9 cellular contexts compared by ENCODE assay signal in genomic region chr17:45430738-45431530, GRCh38. TPM values are rescaled to one million over a fixed set of nuclear protein-coding genes. Genes with fewer than 3 reads are reported as not detected.
DNase-seq lines count a peak whose midpoint lies in the region; ATAC-seq and TF ChIP-seq lines count a peak whose summit lies in the region.
"Had no signal": no experiment of that assay in that cellular context is flagged by ENCODE, and none has a peak within 500 bp of the region (broad histone marks: within the 10 kb centered on the region; RNA-seq: fewer than 3 reads in every experiment).

No MANE protein-coding gene starts in this region.

- H3K27me3 ChIP-seq in SK-N-SH (ENCODE audit: insufficient read depth) (no peaks in the 10 kb centered on the region), iPS-15b (ENCODE audit: control insufficient read depth, insufficient read depth, low read length) (peaks cover 35% of the 10 kb centered on the region)

- H3K4me3 ChIP-seq in SK-N-SH (ENCODE audit: low read depth in 2 of 2, low read length in 1 of 2) (peak overlapping the region; percentile 61 to 62; a peak in 3 of 4 replicates), iPS-15b (ENCODE audit: low read depth, low read length) (peak overlapping the region; percentile 84)

- H3K27me3 Mint-ChIP-seq in activated T-helper 2 cell treated with anti-CD3 and anti-CD28 coated beads, Interferon-gamma antibody, Interleukin-2, Interleukin-4, amounts not matched to agents 10 μg/mL and 5 μg/mL and 100 μg/mL, durations not matched to agents 14 hours and 24 hours and 36 hours (ENCODE audit: low read depth), result no peaks in the 10 kb centered on the region

- CTCF ChIA-PET in SK-N-SH (lab: Yijun Ruan, JAX), result interaction anchor here (1.0 to 1.5 kb wide), 4 partner anchors 37 to 401 kb away, joined by 3 to 8 read pairs (median 4); no protein-coding TSS in a partner anchor

- no peak overlapping the region; a peak in 1 of 4 replicates for H3K27ac ChIP-seq in SK-N-SH (ENCODE audit: low read depth in 2 of 2, low read length in 1 of 2)

- no peaks in the 10 kb centered on the region for H3K36me3 Mint-ChIP-seq in activated T-helper 2 cell treated with anti-CD3 and anti-CD28 coated beads, Interferon-gamma antibody, Interleukin-2, Interleukin-4, amounts not matched to agents 10 μg/mL and 5 μg/mL and 100 μg/mL, durations not matched to agents 14 hours and 24 hours and 36 hours (ENCODE audit: low read depth)

- peak overlapping the region; percentile 58 for H3K27ac Mint-ChIP-seq in activated T-helper 2 cell treated with anti-CD3 and anti-CD28 coated beads, Interferon-gamma antibody, Interleukin-2, Interleukin-4, amounts not matched to agents 10 μg/mL and 5 μg/mL and 100 μg/mL, durations not matched to agents 14 hours and 24 hours and 36 hours

- DNase-seq in SK-N-SH, result no peak
- DNase-seq in activated T-helper 2 cell treated with anti-CD3 and anti-CD28 coated beads, Interferon-gamma antibody, Interleukin-2, Interleukin-4, amounts not matched to agents 10 μg/mL and 5 μg/mL and 100 μg/mL, durations not matched to agents 14 hours and 24 hours and 36 hours (ENCODE audit: low spot score), result peak; percentile 44
- DNase-seq in stimulated activated CD4-positive, alpha-beta T cell treated with anti-CD3 and anti-CD28 coated beads, Interleukin-4, amount 100 ng/mL, for 1 hour, result peak; percentile 38
- no peak for DNase-seq in NCI-H345 treated with DMSO at 0.1 percent for 48 hours (lab: John Stamatoyannopoulos, UW; ENCODE audit: unreplicated experiment)
- DNase-seq in DMS 273 treated with DMSO at 0.1 percent for 48 hours (lab: John Stamatoyannopoulos, UW), result no peak
- DNase-seq: DND-41 had no signal

- WGBS in SK-N-SH (ENCODE audit: low lambda C conversion rate), result 85% methylated on average over 34 of the region's 47 CpGs

- H3K9me3 Mint-ChIP-seq in activated T-helper 2 cell treated with anti-CD3 and anti-CD28 coated beads, Interferon-gamma antibody, Interleukin-2, Interleukin-4, amounts not matched to agents 10 μg/mL and 5 μg/mL and 100 μg/mL, durations not matched to agents 14 hours and 24 hours and 36 hours, result no peaks in the 10 kb centered on the region

- no peaks in the 10 kb centered on the region for H3K9me3 ChIP-seq in SK-N-SH
- H3K9me3 ChIP-seq in iPS-15b (ENCODE audit: control insufficient read depth, insufficient read depth, low read length), result no peaks in the 10 kb centered on the region

- no peak for TF ChIP-seq EP300 in SK-N-SH (IDR thresholded peaks at IDR 0.05; ENCODE audit: borderline replicate concordance in 1 of 2, low read depth in 1 of 2, low read length in 1 of 2)

- no peaks in the 10 kb centered on the region for H3K79me2 ChIP-seq in SK-N-SH (ENCODE audit: insufficient read depth)

- no peaks in the 10 kb centered on the region for H3F3A ChIP-seq in SK-N-SH (replicated peaks; ENCODE audit: insufficient read depth)

- H3K9me2 ChIP-seq in SK-N-SH, result no peaks in the 10 kb centered on the region

- H3K9ac ChIP-seq in SK-N-SH (no peak overlapping the region), iPS-15b (ENCODE audit: low read depth, low read length) (no peak overlapping the region)

- intact Hi-C loops in activated T-helper 2 cell treated with anti-CD3 and anti-CD28 coated beads, Interferon-gamma antibody, Interleukin-2, Interleukin-4, amounts not matched to agents 10 μg/mL and 5 μg/mL and 100 μg/mL, durations not matched to agents 14 hours and 24 hours and 36 hours (cut with micrococcal nuclease), result no loop called here

- POLR2A ChIA-PET in SK-N-SH (lab: Yijun Ruan, JAX), result no interaction called here

- H2AFZ ChIP-seq in SK-N-SH (ENCODE audit: low read depth), result 0 out of 2 replicates have a peak overlapping the region, but pooled peaks have one; percentile 74

- TF ChIP-seq CTCF in SK-N-SH (IDR thresholded peaks at IDR 0.05), result no peak

- peaks cover 22% of the 10 kb centered on the region for H3K4me1 Mint-ChIP-seq in activated T-helper 2 cell treated with anti-CD3 and anti-CD28 coated beads, Interferon-gamma antibody, Interleukin-2, Interleukin-4, amounts not matched to agents 10 μg/mL and 5 μg/mL and 100 μg/mL, durations not matched to agents 14 hours and 24 hours and 36 hours (ENCODE audit: low read depth)

- H3K36me3 ChIP-seq in SK-N-SH (replicated peaks in 1 of 2; ENCODE audit: control insufficient read depth in 1 of 2, insufficient read depth in 2 of 2, low read length in 1 of 2) (peaks cover 0 to 5% of the 10 kb centered on the region in 2 experiments), iPS-15b (ENCODE audit: control insufficient read depth, insufficient read depth, low read length) (no peaks in the 10 kb centered on the region)

- peak overlapping the region; percentile 77 for H3K4me3 Mint-ChIP-seq in activated T-helper 2 cell treated with anti-CD3 and anti-CD28 coated beads, Interferon-gamma antibody, Interleukin-2, Interleukin-4, amounts not matched to agents 10 μg/mL and 5 μg/mL and 100 μg/mL, durations not matched to agents 14 hours and 24 hours and 36 hours (ENCODE audit: low read depth)

- TF ChIP-seq RAD21 in SK-N-SH (IDR thresholded peaks at IDR 0.05; ENCODE audit: low read length), result no peak

- H3K4me1 ChIP-seq in SK-N-SH (ENCODE audit: control insufficient read depth in 1 of 2, insufficient read depth in 2 of 2, low read depth in 1 of 2, low read length in 1 of 2) (peaks cover 0 to 27% of the 10 kb centered on the region in 2 experiments; a peak in 1 of 4 replicates), iPS-15b (ENCODE audit: control insufficient read depth, insufficient read depth, low read length) (peaks cover 4% of the 10 kb centered on the region)

- H4K20me1 ChIP-seq in SK-N-SH (ENCODE audit: insufficient read depth), result no peaks in the 10 kb centered on the region

- peak overlapping the region; percentile 87 for H3K4me2 ChIP-seq in SK-N-SH

- ATAC-seq in SK-N-SH treated with all-trans-retinoic acid at 6 μM for 48 hours, result no peak
- peak; percentile 24 for ATAC-seq in HG03135 (IDR thresholded peaks at IDR 0.05; ENCODE audit: unreplicated experiment)

TF ChIP-seq in SK-N-SH, 30 proteins besides CTCF, POLR2A, EP300 and RAD21 (continues in another document):
- TF ChIP-seq MEF2A (IDR thresholded peaks at IDR 0.05; ENCODE audit: borderline replicate concordance, low read depth) (no peak), EZH2phosphoT487 (IDR thresholded peaks at IDR 0.05; ENCODE audit: borderline replicate concordance, low read depth) (no peak), USF1 (IDR thresholded peaks at IDR 0.05; ENCODE audit: borderline replicate concordance, low read depth) (no peak), GATA2 (CRISPR knock-in tag; IDR thresholded peaks at IDR 0.05) (no peak), NFIC (IDR thresholded peaks at IDR 0.05; ENCODE audit: borderline replicate concordance) (no peak), TCF12 (IDR thresholded peaks at IDR 0.05) (no peak), FOSL2 (IDR thresholded peaks at IDR 0.05; ENCODE audit: borderline replicate concordance, low read depth) (no peak), RCOR1 (IDR thresholded peaks at IDR 0.05; ENCODE audit: low read length) (no peak), POLR2AphosphoS5 (IDR thresholded peaks at IDR 0.05; ENCODE audit: low read depth, low read length) (no peak)

TF ChIP-seq in SK-N-SH treated with all-trans-retinoic acid at 6 μM for 48 hours, 23 proteins besides CTCF, POLR2A, EP300 and RAD21 (continues in another document):
- no peak for TF ChIP-seq CSRNP3 (CRISPR knock-in tag; IDR thresholded peaks at IDR 0.05)
- no peak for TF ChIP-seq GLIS3 (CRISPR knock-in tag; IDR thresholded peaks at IDR 0.05)
- no peak for TF ChIP-seq POU6F1 (CRISPR knock-in tag; IDR thresholded peaks at IDR 0.05; ENCODE audit: borderline replicate concordance, low read depth)
- no peak for TF ChIP-seq ZNF70 (CRISPR knock-in tag; IDR thresholded peaks at IDR 0.05)
- TF ChIP-seq TOX (CRISPR knock-in tag; IDR thresholded peaks at IDR 0.05; ENCODE audit: borderline replicate concordance), result no peak
- TF ChIP-seq ZFP30 (CRISPR knock-in tag; IDR thresholded peaks at IDR 0.05), result no peak
- no peak for TF ChIP-seq ZNF8 (CRISPR knock-in tag; IDR thresholded peaks at IDR 0.05)

RNA-seq across cellular contexts. Expression of gene ARHGAP27, which starts 1.7 kb away (rescaled TPM):
- 2.1 and 4.3 TPM in 2 replicates for polyA plus RNA-seq in SK-N-SH (2012; rRNA removed)
- polyA plus RNA-seq in SK-N-SH (2012; cell fraction: cytosol; rRNA removed), result 0.75 and 0.89 TPM in 2 replicates
- polyA plus RNA-seq in SK-N-SH (2012; cell fraction: nucleus; rRNA removed), result 25.3 and 25.5 TPM in 2 replicates
- 50.7 and 58.0 TPM in 2 replicates for total RNA-seq in activated T-helper 2 cell treated with anti-CD3 and anti-CD28 coated beads, Interferon-gamma antibody, Interleukin-2, Interleukin-4, amounts not matched to agents 10 μg/mL and 5 μg/mL and 100 μg/mL, durations not matched to agents 14 hours and 24 hours and 36 hours

RNA-seq across cellular contexts. Expression of gene PLEKHM1, which starts 59.6 kb away (rescaled TPM):
- 9.0 and 12.3 TPM in 2 replicates for polyA plus RNA-seq in SK-N-SH (2012; rRNA removed)
- polyA plus RNA-seq in SK-N-SH (2012; cell fraction: cytosol; rRNA removed), result 4.6 and 5.4 TPM in 2 replicates
- 26.7 and 29.2 TPM in 2 replicates for polyA plus RNA-seq in SK-N-SH (2012; cell fraction: nucleus; rRNA removed)
- 33.1 and 38.9 TPM in 2 replicates for total RNA-seq in activated T-helper 2 cell treated with anti-CD3 and anti-CD28 coated beads, Interferon-gamma antibody, Interleukin-2, Interleukin-4, amounts not matched to agents 10 μg/mL and 5 μg/mL and 100 μg/mL, durations not matched to agents 14 hours and 24 hours and 36 hours

Comparison
In these comparisons a context has a peak if more than half of its experiments do, and no peak if none do; other contexts are left out.
1. DNase-seq: peak in activated T-helper 2 cell treated with anti-CD3 and anti-CD28 coated beads, Interferon-gamma antibody, Interleukin-2, Interleukin-4, amounts not matched to agents 10 μg/mL and 5 μg/mL and 100 μg/mL, durations not matched to agents 14 hours and 24 hours and 36 hours (single experiment) and stimulated activated CD4-positive, alpha-beta T cell treated with anti-CD3 and anti-CD28 coated beads, Interleukin-4, amount 100 ng/mL, for 1 hour (single experiment); none in SK-N-SH (single experiment), NCI-H345 treated with DMSO at 0.1 percent for 48 hours (single experiment) and DMS 273 treated with DMSO at 0.1 percent for 48 hours (single experiment).